15 cellular contexts compared by ENCODE assay signal in the genomic region with DNA sequence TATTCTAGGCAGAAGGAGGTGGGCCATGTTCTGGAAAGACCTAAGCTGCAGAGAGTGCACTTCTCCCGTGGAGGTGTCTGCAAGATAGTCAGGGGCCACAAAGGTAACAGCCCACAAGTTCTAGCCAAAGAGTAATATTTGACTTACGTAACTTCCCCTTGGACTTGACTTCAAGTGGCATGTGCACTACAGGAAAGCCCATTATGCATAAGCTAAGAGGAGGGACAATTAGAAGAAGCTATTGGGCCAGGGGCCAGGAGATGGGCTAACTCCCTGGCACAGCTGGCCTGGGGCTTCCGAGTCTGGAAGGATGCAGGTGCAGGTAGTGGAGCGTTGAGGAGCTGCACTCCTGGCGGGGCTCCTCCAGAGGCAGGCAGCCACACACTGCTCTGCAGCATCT. TPM values are rescaled to one million over a fixed set of nuclear protein-coding genes. Genes with fewer than 3 reads are reported as not detected.
DNase-seq lines count a peak whose midpoint lies in the region; ATAC-seq and TF ChIP-seq lines count a peak whose summit lies in the region.
"Had no signal": no experiment of that assay in that cellular context is flagged by ENCODE, and none has a peak within 500 bp of the region (broad histone marks: within the 10 kb centered on the region; RNA-seq: fewer than 3 reads in every experiment).

No MANE protein-coding gene starts in this region.

- H3F3A ChIP-seq in smooth muscle cell (ENCODE audit: low read depth), result peaks cover 4% of the 10 kb centered on the region

- no peak for ATAC-seq in HG03159 (IDR thresholded peaks at IDR 0.05; ENCODE audit: unreplicated experiment)
- no peak for ATAC-seq in effector memory CD8-positive, alpha-beta T cell (replicated peaks)
- ATAC-seq: stimulated activated naive CD8-positive, alpha-beta T cell treated with anti-CD3 and anti-CD28 coated beads, Interleukin-15, Interleukin-2, amounts not matched to agents 100 U/mL and 50 U/mL, for 24 hours had no signal

- H3K4me3 Mint-ChIP-seq in dendritic cell treated with granulocyte-macrophage colony-stimulating factor and Interleukin-4, amounts not matched to agents 40 ng/mL and 50 ng/mL, for 4 days, result no peak overlapping the region
- no peak overlapping the region for H3K4me3 Mint-ChIP-seq in effector memory CD8-positive, alpha-beta T cell
- H3K4me3 Mint-ChIP-seq in activated CD4-positive, alpha-beta T cell treated with anti-CD3 and anti-CD28 coated beads, Interleukin-2, amount 10 ng/mL, durations not matched to agents 7 days and 5 days, result no peak overlapping the region
- H3K4me3 Mint-ChIP-seq: immature natural killer cell, memory B cell had no signal

- WGBS in smooth muscle cell (ENCODE audit: low lambda C conversion rate), result 100% methylated on average over 5 of the region's 5 CpGs

- CTCF ChIA-PET in activated CD4-positive, alpha-beta T cell treated with anti-CD3 and anti-CD28 coated beads, Interleukin-2, amount 10 ng/mL, durations not matched to agents 7 days and 5 days (lab: Charles Lee), result no interaction called here

- H3K4me1 ChIP-seq in smooth muscle cell (ENCODE audit: low read depth), result peaks cover 7% of the 10 kb centered on the region

- intact Hi-C loops in dendritic cell treated with granulocyte-macrophage colony-stimulating factor and Interleukin-4, amounts not matched to agents 40 ng/mL and 50 ng/mL, for 4 days (cut with micrococcal nuclease), result no loop called here

- no peak overlapping the region for H2AFZ ChIP-seq in smooth muscle cell (ENCODE audit: low read depth)

- no peaks in the 10 kb centered on the region for H3K9me3 ChIP-seq in smooth muscle cell (replicated peaks; ENCODE audit: low read depth)

- H3K27me3 ChIP-seq in smooth muscle cell (ENCODE audit: low read depth), result no peaks in the 10 kb centered on the region

- peak overlapping the region; percentile 68 for H3K27ac ChIP-seq in smooth muscle cell (ENCODE audit: low read depth)
- H3K27ac ChIP-seq: SK-N-MC had no signal

- no peaks in the 10 kb centered on the region for H3K9me3 Mint-ChIP-seq in dendritic cell treated with granulocyte-macrophage colony-stimulating factor and Interleukin-4, amounts not matched to agents 40 ng/mL and 50 ng/mL, for 4 days
- no peaks in the 10 kb centered on the region for H3K9me3 Mint-ChIP-seq in effector memory CD8-positive, alpha-beta T cell
- H3K9me3 Mint-ChIP-seq in activated CD4-positive, alpha-beta T cell treated with anti-CD3 and anti-CD28 coated beads, Interleukin-2, amount 10 ng/mL, durations not matched to agents 7 days and 5 days, result no peaks in the 10 kb centered on the region
- H3K9me3 Mint-ChIP-seq: activated T-helper 2 cell treated with anti-CD3 and anti-CD28 coated beads, Interferon-gamma antibody, Interleukin-2, Interleukin-4, amounts not matched to agents 10 μg/mL and 5 μg/mL and 100 μg/mL, durations not matched to agents 14 hours and 24 hours and 36 hours; CD14-positive monocyte; immature natural killer cell; memory B cell had no signal

- no peaks in the 10 kb centered on the region for H4K20me1 ChIP-seq in smooth muscle cell (ENCODE audit: low read depth)

- peak overlapping the region; percentile 39 for H3K27ac Mint-ChIP-seq in dendritic cell treated with granulocyte-macrophage colony-stimulating factor and Interleukin-4, amounts not matched to agents 40 ng/mL and 50 ng/mL, for 4 days
- H3K27ac Mint-ChIP-seq in effector memory CD8-positive, alpha-beta T cell, result no peak overlapping the region
- H3K27ac Mint-ChIP-seq in activated CD4-positive, alpha-beta T cell treated with anti-CD3 and anti-CD28 coated beads, Interleukin-2, amount 10 ng/mL, durations not matched to agents 7 days and 5 days, result no peak overlapping the region
- H3K27ac Mint-ChIP-seq: activated T-helper 2 cell treated with anti-CD3 and anti-CD28 coated beads, Interferon-gamma antibody, Interleukin-2, Interleukin-4, amounts not matched to agents 10 μg/mL and 5 μg/mL and 100 μg/mL, durations not matched to agents 14 hours and 24 hours and 36 hours; immature natural killer cell; memory B cell had no signal

- H3K36me3 ChIP-seq in smooth muscle cell (ENCODE audit: low read depth), result no peaks in the 10 kb centered on the region

- TF ChIP-seq EP300 in Ishikawa (IDR thresholded peaks at IDR 0.05; ENCODE audit: borderline replicate concordance), result no peak

- no peak overlapping the region for H3K4me2 ChIP-seq in smooth muscle cell

- no peak overlapping the region for H3K4me3 ChIP-seq in smooth muscle cell
- H3K4me3 ChIP-seq: SK-N-MC had no signal

- POLR2A ChIA-PET in activated CD4-positive, alpha-beta T cell treated with anti-CD3 and anti-CD28 coated beads, Interleukin-2, amount 10 ng/mL, durations not matched to agents 7 days and 5 days (lab: Charles Lee), result no interaction called here

- H3K27me3 Mint-ChIP-seq in dendritic cell treated with granulocyte-macrophage colony-stimulating factor and Interleukin-4, amounts not matched to agents 40 ng/mL and 50 ng/mL, for 4 days, result peaks cover 4% of the 10 kb centered on the region
- peaks cover 0 to 5% of the 10 kb centered on the region in 2 donors for H3K27me3 Mint-ChIP-seq in effector memory CD8-positive, alpha-beta T cell
- H3K27me3 Mint-ChIP-seq in activated CD4-positive, alpha-beta T cell treated with anti-CD3 and anti-CD28 coated beads, Interleukin-2, amount 10 ng/mL, durations not matched to agents 7 days and 5 days, result no peaks in the 10 kb centered on the region

- no peaks in the 10 kb centered on the region for H3K36me3 Mint-ChIP-seq in dendritic cell treated with granulocyte-macrophage colony-stimulating factor and Interleukin-4, amounts not matched to agents 40 ng/mL and 50 ng/mL, for 4 days (ENCODE audit: low read depth)
- no peaks in the 10 kb centered on the region for H3K36me3 Mint-ChIP-seq in effector memory CD8-positive, alpha-beta T cell (ENCODE audit: insufficient read depth)
- no peaks in the 10 kb centered on the region for H3K36me3 Mint-ChIP-seq in activated CD4-positive, alpha-beta T cell treated with anti-CD3 and anti-CD28 coated beads, Interleukin-2, amount 10 ng/mL, durations not matched to agents 7 days and 5 days (ENCODE audit: low read depth)
- H3K36me3 Mint-ChIP-seq: immature natural killer cell, memory B cell had no signal

- no peak overlapping the region for H3K9ac ChIP-seq in smooth muscle cell (ENCODE audit: low read depth)

- no peaks in the 10 kb centered on the region for H3K79me2 ChIP-seq in smooth muscle cell (ENCODE audit: low read depth)

- peaks cover 52% of the 10 kb centered on the region for H3K4me1 Mint-ChIP-seq in dendritic cell treated with granulocyte-macrophage colony-stimulating factor and Interleukin-4, amounts not matched to agents 40 ng/mL and 50 ng/mL, for 4 days (ENCODE audit: low read depth)
- no peaks in the 10 kb centered on the region for H3K4me1 Mint-ChIP-seq in effector memory CD8-positive, alpha-beta T cell (ENCODE audit: low read depth in 2 of 2)
- H3K4me1 Mint-ChIP-seq in activated CD4-positive, alpha-beta T cell treated with anti-CD3 and anti-CD28 coated beads, Interleukin-2, amount 10 ng/mL, durations not matched to agents 7 days and 5 days, result no peaks in the 10 kb centered on the region
- H3K4me1 Mint-ChIP-seq: memory B cell had no signal

- TF ChIP-seq RAD21 in Ishikawa (IDR thresholded peaks at IDR 0.05; ENCODE audit: low read depth), result no peak

- TF ChIP-seq CTCF in smooth muscle cell (IDR thresholded peaks at IDR 0.05; ENCODE audit: borderline replicate concordance, insufficient read depth, poor library complexity, severe bottlenecking), result no peak

- DNase-seq in NCI-H2196 (lab: John Stamatoyannopoulos, UW; ENCODE audit: unreplicated experiment), result peak; percentile 89
- DNase-seq in smooth muscle cell (lab: John Stamatoyannopoulos, UW; ENCODE audit: unreplicated experiment), result no peak
- no peak for DNase-seq in effector memory CD8-positive, alpha-beta T cell
- no peak for DNase-seq in activated CD4-positive, alpha-beta T cell treated with anti-CD3 and anti-CD28 coated beads, Interleukin-2, amount 10 ng/mL, durations not matched to agents 7 days and 5 days
- DNase-seq: KG1; NCI-H1930; stimulated activated naive CD8-positive, alpha-beta T cell treated with anti-CD3 and anti-CD28 coated beads, Interleukin-15, Interleukin-2, amounts not matched to agents 100 U/mL and 50 U/mL, for 24 hours had no signal

TF ChIP-seq in Ishikawa, 13 proteins besides CTCF, POLR2A, EP300 and RAD21 (continues in another document):
- TF ChIP-seq, protein P1, sequence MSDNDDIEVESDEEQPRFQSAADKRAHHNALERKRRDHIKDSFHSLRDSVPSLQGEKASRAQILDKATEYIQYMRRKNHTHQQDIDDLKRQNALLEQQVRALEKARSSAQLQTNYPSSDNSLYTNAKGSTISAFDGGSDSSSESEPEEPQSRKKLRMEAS (IDR thresholded peaks at IDR 0.05), result no peak
- no peak for TF ChIP-seq ZBTB7A (IDR thresholded peaks at IDR 0.05; ENCODE audit: low read depth)
- TF ChIP-seq FOXM1 (IDR thresholded peaks at IDR 0.05; ENCODE audit: borderline replicate concordance, low read depth), result no peak
- no peak for TF ChIP-seq REST (IDR thresholded peaks at IDR 0.05; ENCODE audit: low read depth)
- no peak for TF ChIP-seq YY1 (IDR thresholded peaks at IDR 0.05; ENCODE audit: low read depth)
- TF ChIP-seq CEBPB (IDR thresholded peaks at IDR 0.05), result no peak; the same call in 1 of the 2 replicates

RNA-seq across cellular contexts. Expression of gene ERG, which starts 58.3 kb away (rescaled TPM):
- 11.0 and 13.9 TPM in 2 replicates for total RNA-seq in smooth muscle cell
- 9.2 and 14.4 TPM in 2 replicates for polyA plus RNA-seq in smooth muscle cell
- not detected for total RNA-seq in activated CD4-positive, alpha-beta T cell treated with anti-CD3 and anti-CD28 coated beads, Interleukin-2, amount 10 ng/mL, durations not matched to agents 7 days and 5 days
- polyA plus RNA-seq: immature natural killer cell had no signal

Comparison
In these comparisons a context has a peak if more than half of its experiments do, and no peak if none do; other contexts are left out.
1. RNA of gene ERG, which starts 58.3 kb away (total RNA-seq): 11.0 to 13.9 TPM in smooth muscle cell; not detected in activated CD4-positive, alpha-beta T cell treated with anti-CD3 and anti-CD28 coated beads, Interleukin-2, amount 10 ng/mL, durations not matched to agents 7 days and 5 days; every median in the first group is over 10 times any median in the second.